20 cellular contexts compared by ENCODE assay signal in the genomic region with DNA sequence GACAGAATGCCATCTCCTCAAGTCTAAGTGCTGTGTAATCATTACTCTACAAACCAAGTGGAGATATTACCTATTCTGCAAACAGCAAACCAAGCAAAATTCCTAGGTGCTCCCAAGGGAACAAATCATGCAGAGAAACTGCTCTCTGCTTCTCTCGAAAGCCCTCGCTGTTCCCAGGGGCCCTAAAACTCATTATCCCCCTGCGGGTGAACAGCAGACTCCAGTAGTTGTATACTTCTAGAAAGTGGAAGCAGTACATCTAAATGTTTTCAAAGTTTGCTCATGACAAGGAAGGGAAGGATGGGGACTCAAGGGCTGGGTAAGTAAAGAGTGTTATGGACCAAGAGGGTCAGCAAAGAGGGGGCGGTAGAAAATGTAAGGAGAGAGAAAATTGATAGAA. TPM values are rescaled to one million over a fixed set of nuclear protein-coding genes. Genes with fewer than 3 reads are reported as not detected.
A peak's percentile ranks its signal among the peaks of the same experiment; 100 is the strongest.
DNase-seq lines count a peak whose midpoint lies in the region; ATAC-seq and TF ChIP-seq lines count a peak whose summit lies in the region.
"Had no signal": no experiment of that assay in that cellular context is flagged by ENCODE, and none has a peak within 500 bp of the region (broad histone marks: within the 10 kb centered on the region; RNA-seq: fewer than 3 reads in every experiment).

No MANE protein-coding gene starts in this region.

- TF ChIP-seq CTCF in neural crest cell (conservative IDR thresholded peaks at IDR 0.05) = no peak

- H3K9me3 ChIP-seq in T-helper 17 cell (ENCODE audit: control insufficient read depth, low read length, poor library complexity, severe bottlenecking) = no peaks in the 10 kb centered on the region
- H3K9me3 ChIP-seq: A549, HAP-1 had no signal

- peaks cover 4% of the 10 kb centered on the region for H3K36me3 Mint-ChIP-seq in T-helper 17 cell (ENCODE audit: low read depth)
- no peaks in the 10 kb centered on the region for H3K36me3 Mint-ChIP-seq in neural crest cell (ENCODE audit: low read depth)
- H3K36me3 Mint-ChIP-seq: CD4-positive, CD25-positive, alpha-beta regulatory T cell had no signal

- H3K27me3 Mint-ChIP-seq in T-helper 17 cell (peaks cover 34% of the 10 kb centered on the region), neural crest cell (ENCODE audit: low read depth) (peaks cover 39% of the 10 kb centered on the region)
- peaks cover 21% of the 10 kb centered on the region for H3K27me3 Mint-ChIP-seq in stimulated activated naive CD8-positive, alpha-beta T cell treated with anti-CD3 and anti-CD28 coated beads, Interleukin-15, amount 100 ng/mL, for 72 hours

- DNase-seq in NCI-H1436 (lab: John Stamatoyannopoulos, UW) = peak; percentile 9
- no peak for DNase-seq in NCI-H1436 treated with DMSO at 0.1 percent for 48 hours (lab: John Stamatoyannopoulos, UW)
- no peak for DNase-seq in T-helper 17 cell
- no peak for DNase-seq in neural crest cell (ENCODE audit: low read depth, low spot score)
- DNase-seq in NCI-H146 treated with DMSO at 0.1 percent for 48 hours (lab: John Stamatoyannopoulos, UW; ENCODE audit: unreplicated experiment) = no peak
- DNase-seq in effector CD4-positive, alpha-beta T cell = no peak
- DNase-seq in stimulated activated naive CD8-positive, alpha-beta T cell treated with anti-CD3 and anti-CD28 coated beads, Interleukin-15, amount 100 ng/mL, for 72 hours = no peak
- DNase-seq in SKM-1 (lab: John Stamatoyannopoulos, UW; ENCODE audit: unreplicated experiment) = no peak
- DNase-seq: C1 segment of cervical spinal cord; CD4-positive, CD25-positive, alpha-beta regulatory T cell; CD8-positive, alpha-beta memory T cell; COR-L47; GDM1; GM23248; IMR-90 had no signal

- H3K27ac Mint-ChIP-seq in T-helper 17 cell = peak overlapping the region; percentile 43
- no peak overlapping the region for H3K27ac Mint-ChIP-seq in neural crest cell (ENCODE audit: unreplicated experiment)
- no peak overlapping the region for H3K27ac Mint-ChIP-seq in stimulated activated naive CD8-positive, alpha-beta T cell treated with anti-CD3 and anti-CD28 coated beads, Interleukin-15, amount 100 ng/mL, for 72 hours
- H3K27ac Mint-ChIP-seq: CD4-positive, CD25-positive, alpha-beta regulatory T cell; CD8-positive, alpha-beta memory T cell had no signal

- H3K4me1 Mint-ChIP-seq in T-helper 17 cell (peaks cover 5% of the 10 kb centered on the region), neural crest cell (peaks cover 15% of the 10 kb centered on the region)
- peaks cover 5% of the 10 kb centered on the region for H3K4me1 Mint-ChIP-seq in stimulated activated naive CD8-positive, alpha-beta T cell treated with anti-CD3 and anti-CD28 coated beads, Interleukin-15, amount 100 ng/mL, for 72 hours

- H3K9me3 Mint-ChIP-seq in neural crest cell = no peaks in the 10 kb centered on the region
- no peaks in the 10 kb centered on the region for H3K9me3 Mint-ChIP-seq in stimulated activated naive CD8-positive, alpha-beta T cell treated with anti-CD3 and anti-CD28 coated beads, Interleukin-15, amount 100 ng/mL, for 72 hours
- H3K9me3 Mint-ChIP-seq: CD4-positive, CD25-positive, alpha-beta regulatory T cell had no signal

- H3K4me3 Mint-ChIP-seq in T-helper 17 cell = no peak overlapping the region
- peak overlapping the region; percentile 36 for H3K4me3 Mint-ChIP-seq in neural crest cell
- no peak overlapping the region for H3K4me3 Mint-ChIP-seq in stimulated activated naive CD8-positive, alpha-beta T cell treated with anti-CD3 and anti-CD28 coated beads, Interleukin-15, amount 100 ng/mL, for 72 hours
- H3K4me3 Mint-ChIP-seq: CD4-positive, CD25-positive, alpha-beta regulatory T cell; CD8-positive, alpha-beta memory T cell had no signal

- ATAC-seq in T-helper 17 cell = no peak
- ATAC-seq in stimulated activated naive CD8-positive, alpha-beta T cell treated with anti-CD3 and anti-CD28 coated beads, Interleukin-15, amount 100 ng/mL, for 72 hours = no peak
- ATAC-seq: A549 had no signal

RNA-seq across cellular contexts. Expression of a gene that starts 3.2 kb away (rescaled TPM):
- total RNA-seq in T-helper 17 cell = not detected
- 0.51 and 0.98 TPM in 2 replicates for total RNA-seq in neural crest cell
- total RNA-seq: CD4-positive, CD25-positive, alpha-beta regulatory T cell; CD8-positive, alpha-beta memory T cell; Daoy; GM23248; H4; HT1080; IMR-90 had no signal
